ENCODE assay signal across 12 cellular contexts in the genomic region with DNA sequence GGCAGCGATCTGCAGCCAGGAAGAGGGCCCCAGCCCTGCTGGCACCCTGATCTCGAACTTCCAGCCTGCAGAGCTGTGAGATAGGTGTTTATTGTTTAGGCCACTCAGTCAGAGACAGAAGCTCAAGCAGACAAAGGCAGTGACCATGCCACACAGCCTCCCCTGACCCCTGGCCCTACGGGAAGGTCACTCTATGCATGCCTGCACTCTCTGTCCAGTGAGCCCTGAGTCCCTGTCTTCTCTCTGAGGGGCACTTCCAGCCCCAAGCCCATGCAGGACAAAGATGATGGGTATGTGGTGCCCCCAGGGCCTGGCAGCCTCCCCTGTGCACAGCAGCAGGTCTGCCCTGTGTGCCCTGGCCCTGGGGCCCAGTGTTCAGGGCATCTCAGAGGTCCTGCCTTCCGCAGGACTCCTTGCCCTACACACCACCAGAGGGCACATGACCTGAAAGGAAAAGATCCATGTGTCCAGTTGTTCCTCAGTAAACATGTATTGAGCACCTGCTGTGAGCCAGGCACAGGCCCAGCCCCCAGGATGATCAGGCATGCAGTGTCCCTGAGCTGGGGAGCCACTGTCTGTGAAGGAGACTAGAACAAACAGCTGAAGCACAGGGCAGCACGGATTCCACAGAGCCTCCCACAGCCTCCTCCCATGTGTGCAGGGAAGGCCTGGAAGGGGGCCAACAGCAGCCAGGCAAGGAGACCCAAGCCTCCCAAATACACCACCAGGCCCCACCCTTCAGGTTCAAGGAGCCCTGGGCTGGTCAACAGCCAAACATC.
A peak's percentile ranks its signal among the peaks of the same experiment; 100 is the strongest.
DNase-seq lines count a peak whose midpoint lies in the region; ATAC-seq, FAIRE-seq and TF ChIP-seq lines count a peak whose summit lies in the region.
"Had no signal": no experiment of that assay in that cellular context is flagged by ENCODE, and none has a peak within 500 bp of the region (broad histone marks: within the 10 kb centered on the region; RNA-seq: fewer than 3 reads in every experiment).

No MANE protein-coding gene starts in this region.

- no peaks in the 10 kb centered on the region for H3K27me3 Mint-ChIP-seq in glutamatergic neuron (ENCODE audit: unreplicated experiment)

- H3K27me3 ChIP-seq in dorsolateral prefrontal cortex = no peaks in the 10 kb centered on the region

- no peak overlapping the region for H3K27ac Mint-ChIP-seq in glutamatergic neuron (ENCODE audit: unreplicated experiment)

- no peaks in the 10 kb centered on the region for H3K4me1 Mint-ChIP-seq in glutamatergic neuron (ENCODE audit: low read depth, unreplicated experiment)

- H3K4me2 ChIP-seq in A549 = no peak overlapping the region

- no peaks in the 10 kb centered on the region for H3K4me1 ChIP-seq in A549

- TF ChIP-seq CTCF in A549 (IDR thresholded peaks at IDR 0.05) (peak; percentile 27; the same call in 1 of the 3 replicates), GM12865 (IDR thresholded peaks at IDR 0.05; ENCODE audit: insufficient read depth, low read depth, low read length, missing control alignments) (peak; percentile 7), glutamatergic neuron (IDR thresholded peaks at IDR 0.05; ENCODE audit: partially characterized antibody, unreplicated experiment) (peak; percentile 44), dorsolateral prefrontal cortex (IDR thresholded peaks at IDR 0.05 in 54 of 56, conservative IDR thresholded peaks at IDR 0.05 in 2 of 56; ENCODE audit: low read depth in 1 of 56, partially characterized antibody in 56 of 56) (peak in 10 of 56 donors; percentile 8 to 34 (median 20))

- ATAC-seq in A549 (peak; percentile 85 to 94), HG02588 (IDR thresholded peaks at IDR 0.05; ENCODE audit: unreplicated experiment) (no peak), HG03354 (IDR thresholded peaks at IDR 0.05; ENCODE audit: poor library complexity, severe bottlenecking, unreplicated experiment) (no peak)

- H3K4me3 ChIP-seq in A549 (no peak overlapping the region), GM12865 (ENCODE audit: low read depth, low read length) (no peak overlapping the region), dorsolateral prefrontal cortex (no peak overlapping the region)

- no peak overlapping the region for H3K4me3 Mint-ChIP-seq in glutamatergic neuron (ENCODE audit: unreplicated experiment)

- H3K27ac ChIP-seq in A549 = no peak overlapping the region
- H3K27ac ChIP-seq in dorsolateral prefrontal cortex = peak overlapping the region in 1 of 59 donors; percentile 15

- TF ChIP-seq POLR2A in A549 (IDR thresholded peaks at IDR 0.05; ENCODE audit: low read length) = no peak

- no peak for FAIRE-seq in A549 (lab: Jason Lieb, UNC)
- FAIRE-seq: endometrium, G401.6 had no signal

- H3K9me3 Mint-ChIP-seq in glutamatergic neuron (ENCODE audit: unreplicated experiment) = peaks cover 2% of the 10 kb centered on the region

- POLR2A ChIA-PET in A549 (lab: Yijun Ruan, JAX) = no interaction called here

- TF ChIP-seq RAD21 in A549 (conservative IDR thresholded peaks at IDR 0.05 in 1 of 2, IDR thresholded peaks at IDR 0.05 in 1 of 2) = 0 out of 5 replicates have a peak, but pooled peaks of 1 of the 2 experiments have one; percentile 19

- 50% methylated on average over 4 of the region's 5 CpGs for WGBS in A549 (ENCODE audit: missing lambda C conversion rate)

- CTCF ChIA-PET in A549 (lab: Yijun Ruan, JAX) = no interaction called here

- no peaks in the 10 kb centered on the region for H3K9me3 ChIP-seq in A549

- H3K36me3 Mint-ChIP-seq in glutamatergic neuron (ENCODE audit: unreplicated experiment) = peaks cover 4% of the 10 kb centered on the region

- intact Hi-C loops in dorsolateral prefrontal cortex (cut with DNase I) = loop anchor here in 1 of 2 donors (10.0 kb wide), 1 partner anchor 596 kb away; the partner anchor contains the start of gene SEMA5A

- TF ChIP-seq EP300 in A549 (IDR thresholded peaks at IDR 0.05) = no peak

- DNase-seq in A549 (ENCODE audit: low read depth in 1 of 2, low spot score in 1 of 2) (peak; percentile 25 to 41), GM12865 (ENCODE audit: low read depth) (no peak), RPMI7951 (ENCODE audit: low read depth) (peak; percentile 17), glutamatergic neuron (no peak), NCI-H2227 treated with DMSO at 0.1 percent for 48 hours (lab: John Stamatoyannopoulos, UW) (no peak), dorsolateral prefrontal cortex (no peak)
- DNase-seq: activated CD8-positive, alpha-beta memory T cell treated with anti-CD3 and anti-CD28 coated beads, Interleukin-2, amount 50 U/mL, for 4 hours; SIG-M5 had no signal

TF ChIP-seq in A549, 52 proteins besides CTCF, POLR2A, EP300 and RAD21:
- TF ChIP-seq HDAC2 (IDR thresholded peaks at IDR 0.05) (no peak), SMC3 (IDR thresholded peaks at IDR 0.05) (0 out of 3 replicates have a peak, but pooled peaks have one; percentile 26)
TF ChIP-seq in A549: peak in this region for 1.

Comparison
In these comparisons a context has a peak if more than half of its experiments do, and no peak if none do; other contexts are left out.
1. ATAC-seq: peak in A549 (2 of 2); none in HG02588 (single experiment) and HG03354 (single experiment).
2. DNase-seq: peak in A549 (2 of 2) and RPMI7951 (single experiment); none in GM12865 (single experiment), glutamatergic neuron (single experiment), NCI-H2227 treated with DMSO at 0.1 percent for 48 hours (single experiment) and dorsolateral prefrontal cortex (0 of 10).